Comparison of ENCODE assay signal across 26 cellular contexts in genomic region chr1:30952098-30952497, GRCh38. TPM values are rescaled to one million over a fixed set of nuclear protein-coding genes. Genes with fewer than 3 reads are reported as not detected.
A peak's percentile ranks its signal among the peaks of the same experiment; 100 is the strongest.
DNase-seq lines count a peak whose midpoint lies in the region; ATAC-seq, FAIRE-seq and TF ChIP-seq lines count a peak whose summit lies in the region.
"Had no signal": no experiment of that assay in that cellular context is flagged by ENCODE, and none has a peak within 500 bp of the region (broad histone marks: within the 10 kb centered on the region; RNA-seq: fewer than 3 reads in every experiment).

No MANE protein-coding gene starts in this region.

- TF ChIP-seq RAD21 in HepG2 (CRISPR knock-in tag; IDR thresholded peaks at IDR 0.05): no peak

- no peaks in the 10 kb centered on the region for H3K9me3 Mint-ChIP-seq in activated naive CD8-positive, alpha-beta T cell (ENCODE audit: low read depth)
- H3K9me3 Mint-ChIP-seq in type B pancreatic cell: no peaks in the 10 kb centered on the region
- H3K9me3 Mint-ChIP-seq: nephron had no signal

- no peak for TF ChIP-seq CTCF in HepG2 (CRISPR knock-in tag; IDR thresholded peaks at IDR 0.05)
- TF ChIP-seq CTCF in right lobe of liver (IDR thresholded peaks at IDR 0.05): no peak
- no peak for TF ChIP-seq CTCF in type B pancreatic cell (conservative IDR thresholded peaks at IDR 0.05)

- intact Hi-C loops in HepG2 (cut with micrococcal nuclease; ENCODE audit: unreplicated experiment) (no loop called here), right lobe of liver (cut with DNase I) (no loop called here)

- H2AFZ ChIP-seq in HepG2 (ENCODE audit: low read length): no peak overlapping the region

- WGBS in HepG2 (ENCODE audit: low lambda C conversion rate): 96% methylated on average over 5 of the region's 5 CpGs
- 87% methylated on average over 5 of the region's 5 CpGs for WGBS in right lobe of liver (ENCODE audit: insufficient coverage, low coverage, low lambda C conversion rate, missing lambda C conversion rate)
- WGBS in mesodermal cell (ENCODE audit: insufficient coverage in 2 of 2), 2 experiments: 100% methylated on average over 2 to 3 of the region's 5 CpGs

- TF ChIP-seq POLR2A in HepG2 (IDR thresholded peaks at IDR 0.05; ENCODE audit: insufficient read depth in 1 of 2, low read depth in 2 of 2, low read length in 2 of 2): no peak
- TF ChIP-seq POLR2A in right lobe of liver (IDR thresholded peaks at IDR 0.05): no peak

- no peak overlapping the region for H3K9ac ChIP-seq in HepG2 (ENCODE audit: insufficient read depth, low read depth, low read length)

- POLR2A ChIA-PET in HepG2 (lab: Yijun Ruan, JAX): no interaction called here

- peaks cover 23% of the 10 kb centered on the region for H3K36me3 Mint-ChIP-seq in activated naive CD8-positive, alpha-beta T cell
- peaks cover 57% of the 10 kb centered on the region for H3K36me3 Mint-ChIP-seq in type B pancreatic cell

- peaks cover 12% of the 10 kb centered on the region for H4K20me1 ChIP-seq in HepG2 (ENCODE audit: insufficient read depth, low read length)

- FAIRE-seq in HepG2 (lab: Jason Lieb, UNC): no peak
- FAIRE-seq: endothelial cell of umbilical vein, G401.6 had no signal

- H3K4me1 Mint-ChIP-seq in activated naive CD8-positive, alpha-beta T cell (ENCODE audit: low read depth): peaks cover 30% of the 10 kb centered on the region
- no peaks in the 10 kb centered on the region for H3K4me1 Mint-ChIP-seq in type B pancreatic cell (ENCODE audit: unreplicated experiment)
- H3K4me1 Mint-ChIP-seq: nephron had no signal

- in situ Hi-C loops in HepG2 (cut with HindIII; ENCODE audit: extremely low pct_ligation_motif_present, low pct_unique_long_range_greater_than_20kb): no loop called here

- DNase-seq in HepG2 (ENCODE audit: low spot score): peak; percentile 16
- no peak for DNase-seq in right lobe of liver
- DNase-seq in type B pancreatic cell (ENCODE audit: extremely low spot score, unreplicated experiment): no peak
- DNase-seq in DMS 273 treated with DMSO at 0.1 percent for 48 hours (lab: John Stamatoyannopoulos, UW): no peak
- DNase-seq in HuH-7.5 (ENCODE audit: low spot score): no peak
- DNase-seq: ACHN; activated CD4-positive, alpha-beta T cell treated with anti-CD3 and anti-CD28 coated beads for 48 hours; activated CD8-positive, alpha-beta memory T cell treated with anti-CD3 and anti-CD28 coated beads, Interleukin-2, amount 50 U/mL, for 48 hours; activated gamma-delta T cell; central memory CD4-positive, alpha-beta T cell; HCEC 1CT; heart right ventricle; mesendoderm; NCI-H1694 treated with DMSO at 0.1 percent for 48 hours; NCI-H226; NCI-H82; PC-3; SHP77; SW 1271 had no signal

- H3K79me2 ChIP-seq in HepG2 (ENCODE audit: insufficient read depth, low read length): peaks cover 4% of the 10 kb centered on the region

- H3K9me3 ChIP-seq in HepG2 (ENCODE audit: low read length) (no peaks in the 10 kb centered on the region), right lobe of liver (no peaks in the 10 kb centered on the region), mesodermal cell (ENCODE audit: control insufficient read depth, low read length) (no peaks in the 10 kb centered on the region)
- H3K9me3 ChIP-seq: heart right ventricle had no signal

- CTCF ChIA-PET in HepG2 (lab: Yijun Ruan, JAX; ENCODE audit: low intra/inter-chr PET ratio, low total read pairs): no interaction called here

- TF ChIP-seq EP300 in HepG2 (IDR thresholded peaks at IDR 0.05; ENCODE audit: low read depth in 2 of 2, low read length in 2 of 2): no peak
- TF ChIP-seq EP300 in HepG2 (CRISPR knock-in tag; IDR thresholded peaks at IDR 0.05; ENCODE audit: borderline replicate concordance): no peak

- H3K4me1 ChIP-seq in HepG2 (ENCODE audit: insufficient read depth, low read length) (no peaks in the 10 kb centered on the region), right lobe of liver (peaks cover 0 to 10% (median 3%) of the 10 kb centered on the region in 4 donors), mesodermal cell (ENCODE audit: control insufficient read depth, insufficient read depth, low read length, poor library complexity, severe bottlenecking) (no peaks in the 10 kb centered on the region)

- H3K4me3 ChIP-seq in HepG2 (replicated peaks in 1 of 3; ENCODE audit: insufficient read depth in 1 of 3, low read depth in 2 of 3, low read length in 3 of 3): no peak overlapping the region
- no peak overlapping the region for H3K4me3 ChIP-seq in right lobe of liver
- no peak overlapping the region for H3K4me3 ChIP-seq in mesodermal cell (ENCODE audit: extremely low read depth, insufficient read depth, low read length, poor library complexity, severe bottlenecking)
- H3K4me3 ChIP-seq: dorsolateral prefrontal cortex, heart right ventricle had no signal

- no TSS peak for BruUV-seq in HepG2 (replicated peaks; lab: Mats Ljungman, UMichigan)

- H3K36me3 ChIP-seq in HepG2 (replicated peaks in 1 of 2; ENCODE audit: control insufficient read depth in 1 of 2, insufficient read depth in 2 of 2, low read length in 2 of 2) (peaks cover 29 to 83% of the 10 kb centered on the region in 2 experiments), right lobe of liver (peaks cover 10 to 69% (median 23%) of the 10 kb centered on the region in 4 donors), mesodermal cell (ENCODE audit: control insufficient read depth, insufficient read depth, low read length) (peaks cover 81% of the 10 kb centered on the region)

- H3K4me2 ChIP-seq in HepG2 (ENCODE audit: low read depth, low read length): no peak overlapping the region

- H3K27me3 Mint-ChIP-seq in activated naive CD8-positive, alpha-beta T cell: no peaks in the 10 kb centered on the region
- H3K27me3 Mint-ChIP-seq in type B pancreatic cell: no peaks in the 10 kb centered on the region

- no peak overlapping the region for H3K27ac ChIP-seq in HepG2 (ENCODE audit: extremely low read length, insufficient read depth, low read length)
- no peak overlapping the region for H3K27ac ChIP-seq in right lobe of liver
- peak overlapping the region; percentile 13 for H3K27ac ChIP-seq in mesodermal cell (ENCODE audit: low read depth, low read length, severe bottlenecking)
- H3K27ac ChIP-seq: heart right ventricle had no signal

- H3K27ac Mint-ChIP-seq in activated naive CD8-positive, alpha-beta T cell: peak overlapping the region; percentile 71
- peak overlapping the region; percentile 11 for H3K27ac Mint-ChIP-seq in type B pancreatic cell

- H3K4me3 Mint-ChIP-seq in activated naive CD8-positive, alpha-beta T cell: no peak overlapping the region
- no peak overlapping the region for H3K4me3 Mint-ChIP-seq in type B pancreatic cell
- H3K4me3 Mint-ChIP-seq: nephron had no signal

- H3K27me3 ChIP-seq in HepG2 (ENCODE audit: control insufficient read depth in 1 of 2, insufficient read depth in 2 of 2, low read length in 2 of 2) (no peaks in the 10 kb centered on the region), right lobe of liver (no peaks in the 10 kb centered on the region)
- H3K27me3 ChIP-seq: dorsolateral prefrontal cortex, heart right ventricle had no signal

- no peak for ATAC-seq in HepG2
- no peak for ATAC-seq in right lobe of liver
- no peak for ATAC-seq in HG03175 (IDR thresholded peaks at IDR 0.05; ENCODE audit: unreplicated experiment)
- ATAC-seq: heart right ventricle, PC-3 had no signal

TF ChIP-seq in HepG2, 621 proteins besides CTCF, POLR2A, EP300 and RAD21 (continues in another document):
- TF ChIP-seq TOPORS (CRISPR knock-in tag; IDR thresholded peaks at IDR 0.05): no peak
- no peak for TF ChIP-seq HNRNPUL1 (IDR thresholded peaks at IDR 0.05; ENCODE audit: low read depth, low read length)
- TF ChIP-seq, protein P1, sequence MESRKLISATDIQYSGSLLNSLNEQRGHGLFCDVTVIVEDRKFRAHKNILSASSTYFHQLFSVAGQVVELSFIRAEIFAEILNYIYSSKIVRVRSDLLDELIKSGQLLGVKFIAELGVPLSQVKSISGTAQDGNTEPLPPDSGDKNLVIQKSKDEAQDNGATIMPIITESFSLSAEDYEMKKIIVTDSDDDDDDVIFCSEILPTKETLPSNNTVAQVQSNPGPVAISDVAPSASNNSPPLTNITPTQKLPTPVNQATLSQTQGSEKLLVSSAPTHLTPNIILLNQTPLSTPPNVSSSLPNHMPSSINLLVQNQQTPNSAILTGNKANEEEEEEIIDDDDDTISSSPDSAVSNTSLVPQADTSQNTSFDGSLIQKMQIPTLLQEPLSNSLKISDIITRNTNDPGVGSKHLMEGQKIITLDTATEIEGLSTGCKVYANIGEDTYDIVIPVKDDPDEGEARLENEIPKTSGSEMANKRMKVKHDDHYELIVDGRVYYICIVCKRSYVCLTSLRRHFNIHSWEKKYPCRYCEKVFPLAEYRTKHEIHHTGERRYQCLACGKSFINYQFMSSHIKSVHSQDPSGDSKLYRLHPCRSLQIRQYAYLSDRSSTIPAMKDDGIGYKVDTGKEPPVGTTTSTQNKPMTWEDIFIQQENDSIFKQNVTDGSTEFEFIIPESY (CRISPR knock-in tag; IDR thresholded peaks at IDR 0.05): peak; percentile 52; the same call in 1 of the 2 replicates

RNA-seq across cellular contexts. Expression of gene SDC3, which starts 43.5 kb away (rescaled TPM):
- 0.18 and 0.49 TPM in 2 replicates for total RNA-seq in HepG2 (2016; rRNA removed; fragmentation: Illumina TruSeq; extraction: Trizol)
- 0.10 and 0.26 TPM in 2 replicates for total RNA-seq in HepG2 (2016; cell fraction: cytosol; rRNA removed; fragmentation: Illumina TruSeq; extraction: Trizol; ENCODE audit: low read depth)
- 0.25 and 0.61 TPM in 2 replicates for total RNA-seq in HepG2 (2016; cell fraction: insoluble cytoplasmic fraction; rRNA removed; fragmentation: Illumina TruSeq; extraction: Trizol)
- total RNA-seq in HepG2 (2016; cell fraction: membrane; rRNA removed; fragmentation: Illumina TruSeq; extraction: Trizol): 0.24 and 0.40 TPM in 2 replicates
- 0.47 and 0.78 TPM in 2 replicates for total RNA-seq in HepG2 (2016; cell fraction: nucleus; rRNA removed; fragmentation: Illumina TruSeq; extraction: Trizol)
- polyA plus RNA-seq in HepG2 (2011; rRNA removed): 0.84 and 0.85 TPM in 2 replicates
- polyA plus RNA-seq in HepG2 (2011; cell fraction: cytosol; rRNA removed): 0.64 and 0.74 TPM in 2 replicates
- polyA plus RNA-seq in HepG2 (2011; cell fraction: nucleus; rRNA removed): 1.3 and 1.4 TPM in 2 replicates
- polyA plus RNA-seq in HepG2 (2012): 0.98 and 2.3 TPM in 2 replicates
- polyA plus RNA-seq in HepG2 (2016; cell fraction: cytosol; fragmentation: Illumina TruSeq; extraction: Trizol; ENCODE audit: low read depth): 0.11 and 0.24 TPM in 2 replicates
- 0.69 and 0.96 TPM in 2 replicates for polyA plus RNA-seq in HepG2 (2016; cell fraction: insoluble cytoplasmic fraction; fragmentation: Illumina TruSeq; extraction: Trizol; ENCODE audit: low read depth)
- polyA plus RNA-seq in HepG2 (2016; cell fraction: membrane; fragmentation: Illumina TruSeq; extraction: Trizol; ENCODE audit: low read depth): 0.35 and 0.79 TPM in 2 replicates
- polyA plus RNA-seq in HepG2 (2016; cell fraction: nucleus; fragmentation: Illumina TruSeq; extraction: Trizol; ENCODE audit: insufficient read depth, low read depth): 1.5 and 1.7 TPM in 2 replicates
- polyA minus RNA-seq in HepG2 (2011; rRNA and poly(A)+ RNA removed; ENCODE audit: low replicate concordance): 1.8 and 6.1 TPM in 2 replicates
- polyA minus RNA-seq in HepG2 (2011; cell fraction: cytosol; rRNA and poly(A)+ RNA removed): 0.89 and 2.0 TPM in 2 replicates
- 0.37 and 0.77 TPM in 2 replicates for polyA minus RNA-seq in HepG2 (2011; cell fraction: nucleus; rRNA and poly(A)+ RNA removed)
- total RNA-seq in right lobe of liver: 10 to 100 TPM; 13.8 to 45.7 (median 16.2) TPM
- 80.5 TPM for polyA plus RNA-seq in mesodermal cell (2013, experiment 1 of 2)
- polyA plus RNA-seq in mesodermal cell (2013, experiment 2 of 2): 64.9 TPM
- total RNA-seq in type B pancreatic cell (ENCODE audit: low replicate concordance): 46.7 and 54.2 TPM in 2 replicates

Comparison
In these comparisons a context has a peak if more than half of its experiments do, and no peak if none do; other contexts are left out.
1. RNA of gene SDC3, which starts 43.5 kb away (total RNA-seq): 46.7 to 54.2 TPM in type B pancreatic cell and 13.8 to 45.7 TPM in right lobe of liver; 0.10 to 0.78 TPM in HepG2; every median in the first group is over 4 times any median in the second.